In genomic region chr17:43784628-43785101, GRCh38 we compare ENCODE assay signal across 15 cellular contexts. TPM values are rescaled to one million over a fixed set of nuclear protein-coding genes. Genes with fewer than 3 reads are reported as not detected.
A peak's percentile ranks its signal among the peaks of the same experiment; 100 is the strongest.
DNase-seq lines count a peak whose midpoint lies in the region; FAIRE-seq and TF ChIP-seq lines count a peak whose summit lies in the region.
"Had no signal": no experiment of that assay in that cellular context is flagged by ENCODE, and none has a peak within 500 bp of the region (broad histone marks: within the 10 kb centered on the region; RNA-seq: fewer than 3 reads in every experiment).

No MANE protein-coding gene starts in this region.

- FAIRE-seq in RCC 7860 (lab: Jason Lieb, UNC), result no peak

- DNase-seq in AG10803 (ENCODE audit: low read depth), result peak; percentile 85
- DNase-seq in RCC 7860 (ENCODE audit: low spot score), result peak; percentile 37
- peak; percentile 53 for DNase-seq in dermis blood vessel endothelial cell
- peak; percentile 46 for DNase-seq in medulla oblongata (ENCODE audit: extremely low spot score)
- DNase-seq in iPS-NIHi11 (ENCODE audit: low spot score), result no peak
- no peak for DNase-seq in T-helper 2 cell
- no peak for DNase-seq in cerebellum (ENCODE audit: low spot score)
- DNase-seq in OCI-M1 (lab: John Stamatoyannopoulos, UW), result no peak
- DNase-seq: activated CD4-positive, alpha-beta T cell treated with anti-CD3 and anti-CD28 coated beads, Interleukin-2, amount 10 ng/mL, durations not matched to agents 24 days and 14 days; BE2C; GOT3; NCI-H345; stimulated activated CD4-positive, alpha-beta T cell treated with anti-CD3 and anti-CD28 coated beads, Interleukin-2, amount 100 ng/mL, for 48 hours; stimulated activated naive CD4-positive, alpha-beta T cell treated with Interleukin-2 at 50 U/mL for 16 hours had no signal

- H3K4me3 ChIP-seq in AG10803 (ENCODE audit: low read length), result no peak overlapping the region

- TF ChIP-seq CTCF in AG10803 (conservative IDR thresholded peaks at IDR 0.05; ENCODE audit: low read length), result no peak

RNA-seq across cellular contexts. Expression of gene CFAP97D1, which starts 4.4 kb away (rescaled TPM):
- total RNA-seq in dermis blood vessel endothelial cell, result not detected in 2 replicates
- total RNA-seq in cerebellum, result not detected
- total RNA-seq: activated CD4-positive, alpha-beta T cell treated with anti-CD3 and anti-CD28 coated beads, Interleukin-2, amount 10 ng/mL, durations not matched to agents 24 days and 14 days had no signal

RNA-seq across cellular contexts. Expression of gene DUSP3, which starts 5.9 kb away (rescaled TPM):
- total RNA-seq in dermis blood vessel endothelial cell, result 73.0 and 73.5 TPM in 2 replicates
- 24.1 TPM for total RNA-seq in cerebellum

RNA-seq across cellular contexts. Expression of gene SOST, which starts 26.1 kb away (rescaled TPM):
- total RNA-seq in dermis blood vessel endothelial cell (0.05 TPM in 1 of 2 replicates, not detected in the other), cerebellum (not detected)
- total RNA-seq: activated CD4-positive, alpha-beta T cell treated with anti-CD3 and anti-CD28 coated beads, Interleukin-2, amount 10 ng/mL, durations not matched to agents 24 days and 14 days; renal cortical epithelial cell had no signal

RNA-seq across cellular contexts. Expression of gene MPP3, which starts 48.3 kb away (rescaled TPM):
- total RNA-seq in dermis blood vessel endothelial cell (3.0 and 4.9 TPM in 2 replicates), cerebellum (49.0 TPM)

Comparison
In these comparisons a context has a peak if more than half of its experiments do, and no peak if none do; other contexts are left out.
1. DNase-seq: peak in AG10803 (single experiment), RCC 7860 (single experiment), dermis blood vessel endothelial cell (single experiment) and medulla oblongata (single experiment); none in iPS-NIHi11 (single experiment), T-helper 2 cell (0 of 5), cerebellum (single experiment) and OCI-M1 (single experiment).